ENCODE assay signal across 35 cellular contexts in genomic region chr4:24408640-24409039, GRCh38.
DNase-seq lines count a peak whose midpoint lies in the region; ATAC-seq, FAIRE-seq and TF ChIP-seq lines count a peak whose summit lies in the region.
"Had no signal": no experiment of that assay in that cellular context is flagged by ENCODE, and none has a peak within 500 bp of the region (broad histone marks: within the 10 kb centered on the region; RNA-seq: fewer than 3 reads in every experiment).

No MANE protein-coding gene starts in this region.

- no TSS peak for BruUV-seq in HepG2 (replicated peaks; lab: Mats Ljungman, UMichigan)

- no peak overlapping the region for H3K4me3 ChIP-seq in HepG2 (replicated peaks in 1 of 3; ENCODE audit: insufficient read depth in 1 of 3, low read depth in 2 of 3, low read length in 3 of 3)
- no peak overlapping the region for H3K4me3 ChIP-seq in right lobe of liver
- no peak overlapping the region for H3K4me3 ChIP-seq in GM23338
- H3K4me3 ChIP-seq in adipocyte (ENCODE audit: low read length): no peak overlapping the region
- H3K4me3 ChIP-seq: A549; BLaER1; BLaER1 treated with 17β-estradiol and CSF1 and Interleukin-3, amounts not matched to agents 10 nM and 100 nM had no signal

- H3K27ac ChIP-seq in HepG2 (ENCODE audit: extremely low read length, insufficient read depth, low read length) (no peak overlapping the region), right lobe of liver (no peak overlapping the region), GM23338 (ENCODE audit: low read depth) (no peak overlapping the region)
- H3K27ac ChIP-seq: 22Rv1; A549; BLaER1; BLaER1 treated with 17β-estradiol and CSF1 and Interleukin-3, amounts not matched to agents 10 nM and 100 nM; C4-2B had no signal

- no peaks in the 10 kb centered on the region for H3K9me2 ChIP-seq in GM23338 (ENCODE audit: insufficient read depth)

- DNase-seq in HepG2 (ENCODE audit: low spot score) (no peak), right lobe of liver (no peak), GM23338 (ENCODE audit: low spot score) (no peak), adipocyte (ENCODE audit: low read depth) (no peak), mucosa of gallbladder (ENCODE audit: low spot score) (no peak)
- DNase-seq: 8988T; ACHN; AML-193; BE2C; C1 segment of cervical spinal cord; Caco-2; Calu3; CD4-positive, alpha-beta memory T cell; CD4-positive, alpha-beta T cell; CD4-positive, CD25-positive, alpha-beta regulatory T cell; CD8-positive, alpha-beta memory T cell; CD8-positive, alpha-beta T cell; COR-L47; DMS 273 treated with DMSO at 0.1 percent for 48 hours; DMS153; DMS53; DMS79; DMS79 treated with DMSO at 0.1 percent for 48 hours; DND-41; EL had no signal

- TF ChIP-seq POLR2A in HepG2 (IDR thresholded peaks at IDR 0.05; ENCODE audit: insufficient read depth in 1 of 2, low read depth in 2 of 2, low read length in 2 of 2) (no peak), right lobe of liver (IDR thresholded peaks at IDR 0.05) (no peak)

- H3K4me2 ChIP-seq in HepG2 (ENCODE audit: low read depth, low read length) (no peak overlapping the region), GM23338 (no peak overlapping the region)
- H3K4me2 ChIP-seq: A549; BLaER1; BLaER1 treated with 17β-estradiol and CSF1 and Interleukin-3, amounts not matched to agents 10 nM and 100 nM had no signal

- H3K79me2 ChIP-seq in HepG2 (ENCODE audit: insufficient read depth, low read length): no peaks in the 10 kb centered on the region
- no peaks in the 10 kb centered on the region for H3K79me2 ChIP-seq in GM23338 (replicated peaks; ENCODE audit: insufficient read depth)

- intact Hi-C loops in HepG2 (cut with micrococcal nuclease; ENCODE audit: unreplicated experiment) (no loop called here), right lobe of liver (cut with DNase I) (no loop called here)

- peaks cover 5% of the 10 kb centered on the region for H3K9me3 Mint-ChIP-seq in GM23338
- H3K9me3 Mint-ChIP-seq: CD4-positive, alpha-beta T cell; CD8-positive, alpha-beta T cell had no signal

- in situ Hi-C loops in HepG2 (cut with HindIII; ENCODE audit: extremely low pct_ligation_motif_present, low pct_unique_long_range_greater_than_20kb): loop anchor here (25.0 kb wide), 1 partner anchor 721 kb away; no protein-coding TSS in a partner anchor

- H2AFZ ChIP-seq in HepG2 (ENCODE audit: low read length) (no peak overlapping the region), GM23338 (no peak overlapping the region)

- FAIRE-seq in HepG2 (lab: Jason Lieb, UNC): no peak
- FAIRE-seq: A204.1, A549, D721Med had no signal

- H4K20me1 ChIP-seq in HepG2 (ENCODE audit: insufficient read depth, low read length) (no peaks in the 10 kb centered on the region), GM23338 (replicated peaks; ENCODE audit: insufficient read depth) (no peaks in the 10 kb centered on the region)
- H4K20me1 ChIP-seq: BLaER1; BLaER1 treated with 17β-estradiol and CSF1 and Interleukin-3, amounts not matched to agents 10 nM and 100 nM had no signal

- H3K4me3 Mint-ChIP-seq in GM23338: no peak overlapping the region
- H3K4me3 Mint-ChIP-seq: B cell; CD14-positive monocyte; CD4-positive, alpha-beta memory T cell; CD4-positive, alpha-beta T cell; CD4-positive, CD25-positive, alpha-beta regulatory T cell; CD8-positive, alpha-beta memory T cell; CD8-positive, alpha-beta T cell had no signal

- POLR2A ChIA-PET in HepG2 (lab: Yijun Ruan, JAX): no interaction called here

- no peak for ATAC-seq in HepG2
- no peak for ATAC-seq in right lobe of liver
- ATAC-seq in GM23338: no peak
- ATAC-seq in HG03432 (IDR thresholded peaks at IDR 0.05; ENCODE audit: unreplicated experiment): no peak
- ATAC-seq: A549; CD8-positive, alpha-beta T cell had no signal

- TF ChIP-seq RAD21 in HepG2 (CRISPR knock-in tag; IDR thresholded peaks at IDR 0.05): no peak

- 20% methylated on average over 5 of the region's 5 CpGs for WGBS in HepG2 (ENCODE audit: low lambda C conversion rate)
- 84% methylated on average over 5 of the region's 5 CpGs for WGBS in right lobe of liver (ENCODE audit: insufficient coverage, low coverage, low lambda C conversion rate, missing lambda C conversion rate)

- 0 out of 5 replicates have a peak, but pooled peaks cover 0 to 4% of the 10 kb centered on the region in 2 experiments for H3K27me3 ChIP-seq in HepG2 (ENCODE audit: control insufficient read depth in 1 of 2, insufficient read depth in 2 of 2, low read length in 2 of 2)
- H3K27me3 ChIP-seq in right lobe of liver: no peaks in the 10 kb centered on the region
- H3K27me3 ChIP-seq in GM23338 (ENCODE audit: insufficient read depth): no peaks in the 10 kb centered on the region
- H3K27me3 ChIP-seq in adipocyte (replicated peaks; ENCODE audit: control insufficient read depth, insufficient read depth, low read length): no peaks in the 10 kb centered on the region
- H3K27me3 ChIP-seq: BLaER1; BLaER1 treated with 17β-estradiol and CSF1 and Interleukin-3, amounts not matched to agents 10 nM and 100 nM had no signal

- 0 out of 3 replicates have a peak, but pooled peaks cover 4% of the 10 kb centered on the region for H3K36me3 Mint-ChIP-seq in GM23338 (ENCODE audit: low read depth)
- H3K36me3 Mint-ChIP-seq: CD14-positive monocyte; CD4-positive, alpha-beta memory T cell; CD4-positive, CD25-positive, alpha-beta regulatory T cell; CD8-positive, alpha-beta memory T cell; CD8-positive, alpha-beta T cell had no signal

- no peaks in the 10 kb centered on the region for H3F3A ChIP-seq in GM23338 (replicated peaks; ENCODE audit: low read depth)

- CTCF ChIA-PET in HepG2 (lab: Yijun Ruan, JAX; ENCODE audit: low intra/inter-chr PET ratio, low total read pairs): no interaction called here

- H3K9me3 ChIP-seq in HepG2 (ENCODE audit: low read length): no peaks in the 10 kb centered on the region
- no peaks in the 10 kb centered on the region for H3K9me3 ChIP-seq in right lobe of liver
- no peaks in the 10 kb centered on the region for H3K9me3 ChIP-seq in adipocyte (ENCODE audit: control insufficient read depth, low read length)
- H3K9me3 ChIP-seq: A549; BE2C; BLaER1; BLaER1 treated with 17β-estradiol and CSF1 and Interleukin-3, amounts not matched to agents 10 nM and 100 nM; Caco-2 had no signal

- no peaks in the 10 kb centered on the region for H3K36me3 ChIP-seq in HepG2 (replicated peaks in 1 of 2; ENCODE audit: control insufficient read depth in 1 of 2, insufficient read depth in 2 of 2, low read length in 2 of 2)
- H3K36me3 ChIP-seq in right lobe of liver: no peaks in the 10 kb centered on the region
- no peaks in the 10 kb centered on the region for H3K36me3 ChIP-seq in GM23338 (ENCODE audit: insufficient read depth)
- H3K36me3 ChIP-seq in adipocyte (ENCODE audit: control insufficient read depth, insufficient read depth, low read length, severe bottlenecking): no peaks in the 10 kb centered on the region
- H3K36me3 ChIP-seq: BE2C; BLaER1; BLaER1 treated with 17β-estradiol and CSF1 and Interleukin-3, amounts not matched to agents 10 nM and 100 nM had no signal

- H3K9ac ChIP-seq in HepG2 (ENCODE audit: insufficient read depth, low read depth, low read length) (no peak overlapping the region), adipocyte (ENCODE audit: low read length) (peak overlapping the region; percentile 1)
- H3K9ac ChIP-seq: BLaER1; BLaER1 treated with 17β-estradiol and CSF1 and Interleukin-3, amounts not matched to agents 10 nM and 100 nM had no signal

- no peak for TF ChIP-seq CTCF in HepG2 (CRISPR knock-in tag; IDR thresholded peaks at IDR 0.05)
- TF ChIP-seq CTCF in right lobe of liver (IDR thresholded peaks at IDR 0.05): no peak
- no peak for TF ChIP-seq CTCF in GM23338 (conservative IDR thresholded peaks at IDR 0.05; ENCODE audit: low read depth in 2 of 2)

- peaks cover 10% of the 10 kb centered on the region for H3K4me1 Mint-ChIP-seq in GM23338
- H3K4me1 Mint-ChIP-seq: B cell; CD14-positive monocyte; CD4-positive, alpha-beta memory T cell; CD8-positive, alpha-beta memory T cell had no signal

- peaks cover 5% of the 10 kb centered on the region for H3K27me3 Mint-ChIP-seq in GM23338 (ENCODE audit: insufficient read depth, low read depth, poor library complexity)
- H3K27me3 Mint-ChIP-seq: B cell; CD4-positive, CD25-positive, alpha-beta regulatory T cell had no signal

- no peak overlapping the region for H3K27ac Mint-ChIP-seq in GM23338
- H3K27ac Mint-ChIP-seq: B cell; CD14-positive monocyte; CD4-positive, alpha-beta memory T cell; CD4-positive, alpha-beta T cell; CD4-positive, CD25-positive, alpha-beta regulatory T cell; CD8-positive, alpha-beta memory T cell; CD8-positive, alpha-beta T cell had no signal

- TF ChIP-seq EP300 in HepG2 (IDR thresholded peaks at IDR 0.05; ENCODE audit: low read depth in 2 of 2, low read length in 2 of 2) (no peak), HepG2 (CRISPR knock-in tag; IDR thresholded peaks at IDR 0.05; ENCODE audit: borderline replicate concordance) (no peak)

- H3K4me1 ChIP-seq in HepG2 (ENCODE audit: insufficient read depth, low read length) (no peaks in the 10 kb centered on the region), right lobe of liver (peaks cover 0 to 5% (median 0%) of the 10 kb centered on the region in 4 donors), GM23338 (ENCODE audit: insufficient read depth) (peaks cover under 1% of the 10 kb centered on the region; the same call in 1 of the 2 replicates), adipocyte (ENCODE audit: control insufficient read depth, insufficient read depth, low read length) (peaks cover 17% of the 10 kb centered on the region)
- H3K4me1 ChIP-seq: A549; BE2C; BLaER1; BLaER1 treated with 17β-estradiol and CSF1 and Interleukin-3, amounts not matched to agents 10 nM and 100 nM; Caco-2 had no signal

TF ChIP-seq in GM23338, 12 proteins besides CTCF, POLR2A, EP300 and RAD21:
- no peak for TF ChIP-seq ZNF114 (CRISPR knock-in tag; IDR thresholded peaks at IDR 0.05)
- peak; percentile 85 for TF ChIP-seq ZNF331 (CRISPR knock-in tag; IDR thresholded peaks at IDR 0.05; ENCODE audit: low read depth)
- no peak for TF ChIP-seq JUNB (IDR thresholded peaks at IDR 0.05; ENCODE audit: unreplicated experiment)
TF ChIP-seq in GM23338: peak in this region for 1.
